In the genomic region with DNA sequence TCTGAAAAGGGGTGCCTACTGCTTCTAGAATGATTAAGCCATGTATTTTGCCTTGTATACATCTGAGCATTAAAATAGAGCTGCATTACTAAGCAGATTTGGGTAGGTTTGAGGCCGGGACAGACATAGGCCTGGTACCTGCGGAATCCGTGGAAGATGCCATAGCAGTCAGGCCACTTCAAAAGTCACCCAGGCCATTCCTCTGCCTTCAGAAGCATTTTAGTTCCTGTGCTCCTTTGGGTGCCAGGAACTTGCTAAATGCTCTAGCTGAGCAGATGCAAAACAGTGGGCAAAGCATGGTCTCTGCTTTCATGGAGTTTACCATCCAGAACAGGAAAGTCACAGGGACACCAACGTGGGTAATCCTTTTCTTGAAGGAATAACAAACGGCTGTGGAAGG, we compare ENCODE assay signal across 1 cellular context.
TF ChIP-seq lines count a peak whose summit lies in the region.

No MANE protein-coding gene starts in this region.

TF ChIP-seq in K562, 482 proteins besides CTCF, POLR2A, EP300 and RAD21:
- TF ChIP-seq ARID4B (CRISPR knock-in tag; IDR thresholded peaks at IDR 0.05), result no peak
- TF ChIP-seq ZNF778 (CRISPR knock-in tag; IDR thresholded peaks at IDR 0.05), result no peak
- TF ChIP-seq PHF20 (IDR thresholded peaks at IDR 0.05; ENCODE audit: partially characterized antibody), result no peak
